In the genomic region with DNA sequence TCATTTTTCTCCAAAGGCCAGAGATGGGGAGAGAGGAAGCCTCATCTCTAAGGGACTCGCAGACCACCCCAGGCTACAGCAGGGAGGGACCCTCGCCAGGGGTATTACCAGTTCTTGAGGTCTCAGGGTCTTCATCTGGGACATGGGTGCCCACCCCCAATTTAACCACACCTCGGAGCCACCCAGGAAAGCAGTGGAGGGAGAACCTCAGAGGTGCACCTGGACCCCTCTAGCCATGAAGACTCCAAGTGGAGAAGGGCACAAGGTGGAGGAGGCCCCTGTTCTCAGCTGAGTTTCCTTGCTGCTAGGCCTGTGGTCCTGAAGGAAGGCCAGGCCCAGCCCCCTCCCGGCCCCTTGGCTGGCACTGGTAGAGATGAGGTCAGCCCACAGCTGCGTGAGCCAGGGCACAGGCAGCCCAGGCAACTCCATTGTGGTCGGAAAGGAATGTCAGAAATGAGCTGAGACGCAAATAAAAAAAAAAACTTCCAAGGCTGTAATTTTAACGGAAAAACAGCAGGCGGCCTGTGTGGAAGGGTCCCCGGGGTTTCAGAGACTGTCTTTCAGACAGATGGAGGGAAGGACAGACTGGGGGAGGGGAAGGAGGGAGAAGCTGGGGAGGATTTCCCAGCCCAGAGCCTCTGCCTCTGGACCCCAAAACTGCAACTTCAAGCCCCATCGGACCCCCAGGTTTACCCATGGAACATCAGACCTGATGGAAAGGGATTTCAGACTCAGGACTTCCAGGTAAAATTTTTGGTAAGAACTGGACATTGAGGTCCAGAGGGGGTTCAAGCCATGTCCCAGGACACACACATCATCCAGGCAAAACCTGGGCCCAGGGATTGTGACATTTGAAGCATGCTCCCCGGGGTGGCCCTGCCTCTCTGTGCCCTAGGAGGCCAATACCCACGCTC, we compare ENCODE assay signal across 1 cellular context.
TF ChIP-seq lines count a peak whose summit lies in the region.

No MANE protein-coding gene starts in this region.

TF ChIP-seq in H1, 55 proteins besides CTCF, POLR2A, EP300 and RAD21:
- TF ChIP-seq SP4 (IDR thresholded peaks at IDR 0.05; ENCODE audit: low read length) = no peak
- TF ChIP-seq KDM4A (IDR thresholded peaks at IDR 0.05; ENCODE audit: low read depth, low read length, severe bottlenecking) = peak; percentile 2
- no peak for TF ChIP-seq HDAC2 (IDR thresholded peaks at IDR 0.05; ENCODE audit: borderline replicate concordance in 1 of 2, low read depth in 2 of 2, low read length in 2 of 2)
- TF ChIP-seq CHD1 (IDR thresholded peaks at IDR 0.05; ENCODE audit: low read depth, low read length) = no peak
- TF ChIP-seq, protein P1, sequence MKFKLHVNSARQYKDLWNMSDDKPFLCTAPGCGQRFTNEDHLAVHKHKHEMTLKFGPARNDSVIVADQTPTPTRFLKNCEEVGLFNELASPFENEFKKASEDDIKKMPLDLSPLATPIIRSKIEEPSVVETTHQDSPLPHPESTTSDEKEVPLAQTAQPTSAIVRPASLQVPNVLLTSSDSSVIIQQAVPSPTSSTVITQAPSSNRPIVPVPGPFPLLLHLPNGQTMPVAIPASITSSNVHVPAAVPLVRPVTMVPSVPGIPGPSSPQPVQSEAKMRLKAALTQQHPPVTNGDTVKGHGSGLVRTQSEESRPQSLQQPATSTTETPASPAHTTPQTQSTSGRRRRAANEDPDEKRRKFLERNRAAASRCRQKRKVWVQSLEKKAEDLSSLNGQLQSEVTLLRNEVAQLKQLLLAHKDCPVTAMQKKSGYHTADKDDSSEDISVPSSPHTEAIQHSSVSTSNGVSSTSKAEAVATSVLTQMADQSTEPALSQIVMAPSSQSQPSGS (IDR thresholded peaks at IDR 0.05; ENCODE audit: low read length) = no peak
- TF ChIP-seq BACH1 (IDR thresholded peaks at IDR 0.05; ENCODE audit: low read length) = no peak
- TF ChIP-seq HDAC6 (IDR thresholded peaks at IDR 0.05; ENCODE audit: low read depth, low read length) = no peak
- no peak for TF ChIP-seq RBBP5 (IDR thresholded peaks at IDR 0.05; ENCODE audit: borderline replicate concordance, low read depth, low read length)
- TF ChIP-seq, protein P2, sequence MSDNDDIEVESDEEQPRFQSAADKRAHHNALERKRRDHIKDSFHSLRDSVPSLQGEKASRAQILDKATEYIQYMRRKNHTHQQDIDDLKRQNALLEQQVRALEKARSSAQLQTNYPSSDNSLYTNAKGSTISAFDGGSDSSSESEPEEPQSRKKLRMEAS (IDR thresholded peaks at IDR 0.05) = no peak
- TF ChIP-seq, protein P3, sequence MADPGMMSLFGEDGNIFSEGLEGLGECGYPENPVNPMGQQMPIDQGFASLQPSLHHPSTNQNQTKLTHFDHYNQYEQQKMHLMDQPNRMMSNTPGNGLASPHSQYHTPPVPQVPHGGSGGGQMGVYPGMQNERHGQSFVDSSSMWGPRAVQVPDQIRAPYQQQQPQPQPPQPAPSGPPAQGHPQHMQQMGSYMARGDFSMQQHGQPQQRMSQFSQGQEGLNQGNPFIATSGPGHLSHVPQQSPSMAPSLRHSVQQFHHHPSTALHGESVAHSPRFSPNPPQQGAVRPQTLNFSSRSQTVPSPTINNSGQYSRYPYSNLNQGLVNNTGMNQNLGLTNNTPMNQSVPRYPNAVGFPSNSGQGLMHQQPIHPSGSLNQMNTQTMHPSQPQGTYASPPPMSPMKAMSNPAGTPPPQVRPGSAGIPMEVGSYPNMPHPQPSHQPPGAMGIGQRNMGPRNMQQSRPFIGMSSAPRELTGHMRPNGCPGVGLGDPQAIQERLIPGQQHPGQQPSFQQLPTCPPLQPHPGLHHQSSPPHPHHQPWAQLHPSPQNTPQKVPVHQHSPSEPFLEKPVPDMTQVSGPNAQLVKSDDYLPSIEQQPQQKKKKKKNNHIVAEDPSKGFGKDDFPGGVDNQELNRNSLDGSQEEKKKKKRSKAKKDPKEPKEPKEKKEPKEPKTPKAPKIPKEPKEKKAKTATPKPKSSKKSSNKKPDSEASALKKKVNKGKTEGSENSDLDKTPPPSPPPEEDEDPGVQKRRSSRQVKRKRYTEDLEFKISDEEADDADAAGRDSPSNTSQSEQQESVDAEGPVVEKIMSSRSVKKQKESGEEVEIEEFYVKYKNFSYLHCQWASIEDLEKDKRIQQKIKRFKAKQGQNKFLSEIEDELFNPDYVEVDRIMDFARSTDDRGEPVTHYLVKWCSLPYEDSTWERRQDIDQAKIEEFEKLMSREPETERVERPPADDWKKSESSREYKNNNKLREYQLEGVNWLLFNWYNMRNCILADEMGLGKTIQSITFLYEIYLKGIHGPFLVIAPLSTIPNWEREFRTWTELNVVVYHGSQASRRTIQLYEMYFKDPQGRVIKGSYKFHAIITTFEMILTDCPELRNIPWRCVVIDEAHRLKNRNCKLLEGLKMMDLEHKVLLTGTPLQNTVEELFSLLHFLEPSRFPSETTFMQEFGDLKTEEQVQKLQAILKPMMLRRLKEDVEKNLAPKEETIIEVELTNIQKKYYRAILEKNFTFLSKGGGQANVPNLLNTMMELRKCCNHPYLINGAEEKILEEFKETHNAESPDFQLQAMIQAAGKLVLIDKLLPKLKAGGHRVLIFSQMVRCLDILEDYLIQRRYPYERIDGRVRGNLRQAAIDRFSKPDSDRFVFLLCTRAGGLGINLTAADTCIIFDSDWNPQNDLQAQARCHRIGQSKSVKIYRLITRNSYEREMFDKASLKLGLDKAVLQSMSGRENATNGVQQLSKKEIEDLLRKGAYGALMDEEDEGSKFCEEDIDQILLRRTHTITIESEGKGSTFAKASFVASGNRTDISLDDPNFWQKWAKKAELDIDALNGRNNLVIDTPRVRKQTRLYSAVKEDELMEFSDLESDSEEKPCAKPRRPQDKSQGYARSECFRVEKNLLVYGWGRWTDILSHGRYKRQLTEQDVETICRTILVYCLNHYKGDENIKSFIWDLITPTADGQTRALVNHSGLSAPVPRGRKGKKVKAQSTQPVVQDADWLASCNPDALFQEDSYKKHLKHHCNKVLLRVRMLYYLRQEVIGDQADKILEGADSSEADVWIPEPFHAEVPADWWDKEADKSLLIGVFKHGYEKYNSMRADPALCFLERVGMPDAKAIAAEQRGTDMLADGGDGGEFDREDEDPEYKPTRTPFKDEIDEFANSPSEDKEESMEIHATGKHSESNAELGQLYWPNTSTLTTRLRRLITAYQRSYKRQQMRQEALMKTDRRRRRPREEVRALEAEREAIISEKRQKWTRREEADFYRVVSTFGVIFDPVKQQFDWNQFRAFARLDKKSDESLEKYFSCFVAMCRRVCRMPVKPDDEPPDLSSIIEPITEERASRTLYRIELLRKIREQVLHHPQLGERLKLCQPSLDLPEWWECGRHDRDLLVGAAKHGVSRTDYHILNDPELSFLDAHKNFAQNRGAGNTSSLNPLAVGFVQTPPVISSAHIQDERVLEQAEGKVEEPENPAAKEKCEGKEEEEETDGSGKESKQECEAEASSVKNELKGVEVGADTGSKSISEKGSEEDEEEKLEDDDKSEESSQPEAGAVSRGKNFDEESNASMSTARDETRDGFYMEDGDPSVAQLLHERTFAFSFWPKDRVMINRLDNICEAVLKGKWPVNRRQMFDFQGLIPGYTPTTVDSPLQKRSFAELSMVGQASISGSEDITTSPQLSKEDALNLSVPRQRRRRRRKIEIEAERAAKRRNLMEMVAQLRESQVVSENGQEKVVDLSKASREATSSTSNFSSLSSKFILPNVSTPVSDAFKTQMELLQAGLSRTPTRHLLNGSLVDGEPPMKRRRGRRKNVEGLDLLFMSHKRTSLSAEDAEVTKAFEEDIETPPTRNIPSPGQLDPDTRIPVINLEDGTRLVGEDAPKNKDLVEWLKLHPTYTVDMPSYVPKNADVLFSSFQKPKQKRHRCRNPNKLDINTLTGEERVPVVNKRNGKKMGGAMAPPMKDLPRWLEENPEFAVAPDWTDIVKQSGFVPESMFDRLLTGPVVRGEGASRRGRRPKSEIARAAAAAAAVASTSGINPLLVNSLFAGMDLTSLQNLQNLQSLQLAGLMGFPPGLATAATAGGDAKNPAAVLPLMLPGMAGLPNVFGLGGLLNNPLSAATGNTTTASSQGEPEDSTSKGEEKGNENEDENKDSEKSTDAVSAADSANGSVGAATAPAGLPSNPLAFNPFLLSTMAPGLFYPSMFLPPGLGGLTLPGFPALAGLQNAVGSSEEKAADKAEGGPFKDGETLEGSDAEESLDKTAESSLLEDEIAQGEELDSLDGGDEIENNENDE (IDR thresholded peaks at IDR 0.05; ENCODE audit: insufficient replicate concordance, low read length) = no peak
- TF ChIP-seq FOSL1 (IDR thresholded peaks at IDR 0.05; ENCODE audit: insufficient read depth, low read depth, low read length) = no peak
- TF ChIP-seq CHD2 (IDR thresholded peaks at IDR 0.05; ENCODE audit: low read length) = no peak
- no peak for TF ChIP-seq MAFK (IDR thresholded peaks at IDR 0.05; ENCODE audit: low read depth, low read length)
- TF ChIP-seq BRCA1 (IDR thresholded peaks at IDR 0.05; ENCODE audit: low read depth, low read length) = no peak
- TF ChIP-seq EGR1 (IDR thresholded peaks at IDR 0.05; ENCODE audit: borderline replicate concordance, low read depth, low read length) = no peak
- TF ChIP-seq, protein P4, sequence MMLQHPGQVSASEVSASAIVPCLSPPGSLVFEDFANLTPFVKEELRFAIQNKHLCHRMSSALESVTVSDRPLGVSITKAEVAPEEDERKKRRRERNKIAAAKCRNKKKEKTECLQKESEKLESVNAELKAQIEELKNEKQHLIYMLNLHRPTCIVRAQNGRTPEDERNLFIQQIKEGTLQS (IDR thresholded peaks at IDR 0.05; ENCODE audit: insufficient read depth, low read depth, low read length) = no peak
- TF ChIP-seq CBX8 (IDR thresholded peaks at IDR 0.05; ENCODE audit: borderline replicate concordance, low read depth, low read length) = no peak
- peak; percentile 22 for TF ChIP-seq EZH2 (IDR thresholded peaks at IDR 0.05; ENCODE audit: low read depth, low read length, severe bottlenecking)
- TF ChIP-seq PHF8 (conservative IDR thresholded peaks at IDR 0.05; ENCODE audit: low read depth, low read length) = no peak
- TF ChIP-seq TBP (IDR thresholded peaks at IDR 0.05; ENCODE audit: low read depth, low read length) = no peak
- no peak for TF ChIP-seq CTBP2 (IDR thresholded peaks at IDR 0.05; ENCODE audit: borderline replicate concordance, insufficient read depth, insufficient read length, low read length)
- TF ChIP-seq SIN3A (conservative IDR thresholded peaks at IDR 0.05 in 1 of 2, IDR thresholded peaks at IDR 0.05 in 1 of 2; ENCODE audit: low read depth in 1 of 2, low read length in 2 of 2) = no peak
- TF ChIP-seq JUN (IDR thresholded peaks at IDR 0.05; ENCODE audit: low read depth, low read length) = peak; percentile 52; the same call in 1 of the 2 replicates
- TF ChIP-seq SRF (IDR thresholded peaks at IDR 0.05; ENCODE audit: low read depth, low read length) = no peak
- TF ChIP-seq ZNF274 (IDR thresholded peaks at IDR 0.05; ENCODE audit: borderline replicate concordance, extremely low read depth, low read length) = no peak
- peak; percentile 30; the same call in 1 of the 2 replicates for TF ChIP-seq TAF1 (IDR thresholded peaks at IDR 0.05; ENCODE audit: low read depth, low read length)
- TF ChIP-seq ASH2L (IDR thresholded peaks at IDR 0.05; ENCODE audit: low read length) = peak; percentile 37
- peak; percentile 43; the same call in 1 of the 2 replicates for TF ChIP-seq JUND (IDR thresholded peaks at IDR 0.05; ENCODE audit: low read length)
- no peak for TF ChIP-seq SAP30 (IDR thresholded peaks at IDR 0.05; ENCODE audit: insufficient read depth, insufficient replicate concordance, low read length)
- no peak for TF ChIP-seq TAF7 (optimal IDR thresholded peaks at IDR 0.05; ENCODE audit: borderline replicate concordance, low read depth, low read length)
- TF ChIP-seq SUZ12 (IDR thresholded peaks at IDR 0.05; ENCODE audit: low read length) = no peak
- TF ChIP-seq CEBPB (IDR thresholded peaks at IDR 0.05; ENCODE audit: low read depth, low read length) = no peak
- TF ChIP-seq GABPA (IDR thresholded peaks at IDR 0.05; ENCODE audit: borderline replicate concordance, insufficient read depth, low read length) = no peak
- no peak for TF ChIP-seq GTF2F1 (IDR thresholded peaks at IDR 0.05; ENCODE audit: borderline replicate concordance, low read depth, low read length)
- TF ChIP-seq, protein P5, sequence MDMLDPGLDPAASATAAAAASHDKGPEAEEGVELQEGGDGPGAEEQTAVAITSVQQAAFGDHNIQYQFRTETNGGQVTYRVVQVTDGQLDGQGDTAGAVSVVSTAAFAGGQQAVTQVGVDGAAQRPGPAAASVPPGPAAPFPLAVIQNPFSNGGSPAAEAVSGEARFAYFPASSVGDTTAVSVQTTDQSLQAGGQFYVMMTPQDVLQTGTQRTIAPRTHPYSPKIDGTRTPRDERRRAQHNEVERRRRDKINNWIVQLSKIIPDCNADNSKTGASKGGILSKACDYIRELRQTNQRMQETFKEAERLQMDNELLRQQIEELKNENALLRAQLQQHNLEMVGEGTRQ (IDR thresholded peaks at IDR 0.05; ENCODE audit: low read length) = no peak
- no peak for TF ChIP-seq NRF1 (IDR thresholded peaks at IDR 0.05; ENCODE audit: low read depth, low read length)
- TF ChIP-seq SP2 (IDR thresholded peaks at IDR 0.05; ENCODE audit: low read length) = no peak
- TF ChIP-seq SIRT6 (IDR thresholded peaks at IDR 0.05; ENCODE audit: low read length) = no peak
- no peak for TF ChIP-seq BCL11A (IDR thresholded peaks at IDR 0.05; ENCODE audit: low read depth in 2 of 2, low read length in 2 of 2)
- no peak for TF ChIP-seq POLR2AphosphoS5 (IDR thresholded peaks at IDR 0.05; ENCODE audit: low read depth, low read length)
- 0 out of 2 replicates have a peak, but pooled peaks have one; percentile 7 for TF ChIP-seq SP1 (IDR thresholded peaks at IDR 0.05; ENCODE audit: low read depth, low read length)
- no peak for TF ChIP-seq POU5F1 (IDR thresholded peaks at IDR 0.05; ENCODE audit: low read depth, low read length)
- TF ChIP-seq RFX5 (IDR thresholded peaks at IDR 0.05; ENCODE audit: borderline replicate concordance, low read depth, low read length) = no peak
- no peak for TF ChIP-seq KDM1A (IDR thresholded peaks at IDR 0.05; ENCODE audit: borderline replicate concordance, low read length)
- TF ChIP-seq YY1 (IDR thresholded peaks at IDR 0.05; ENCODE audit: low read depth, low read length) = peak; percentile 42; the same call in 1 of the 2 replicates
- TF ChIP-seq, protein P6, sequence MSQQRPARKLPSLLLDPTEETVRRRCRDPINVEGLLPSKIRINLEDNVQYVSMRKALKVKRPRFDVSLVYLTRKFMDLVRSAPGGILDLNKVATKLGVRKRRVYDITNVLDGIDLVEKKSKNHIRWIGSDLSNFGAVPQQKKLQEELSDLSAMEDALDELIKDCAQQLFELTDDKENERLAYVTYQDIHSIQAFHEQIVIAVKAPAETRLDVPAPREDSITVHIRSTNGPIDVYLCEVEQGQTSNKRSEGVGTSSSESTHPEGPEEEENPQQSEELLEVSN (IDR thresholded peaks at IDR 0.05) = no peak
- TF ChIP-seq NANOG (IDR thresholded peaks at IDR 0.05; ENCODE audit: insufficient read depth, low read depth, low read length, poor library complexity, severe bottlenecking) = no peak
- peak; percentile 33; the same call in 1 of the 2 replicates for TF ChIP-seq TEAD4 (IDR thresholded peaks at IDR 0.05; ENCODE audit: low read depth, low read length)
- TF ChIP-seq TCF12 (IDR thresholded peaks at IDR 0.05; ENCODE audit: low read depth, low read length) = no peak
- no peak for TF ChIP-seq CBX5 (IDR thresholded peaks at IDR 0.05; ENCODE audit: low read depth, low read length)
- no peak for TF ChIP-seq CREB1 (IDR thresholded peaks at IDR 0.05)
- no peak for TF ChIP-seq RNF2 (IDR thresholded peaks at IDR 0.05; ENCODE audit: borderline replicate concordance, low read depth, low read length, missing control alignments, poor library complexity, severe bottlenecking)
- TF ChIP-seq RXRA (IDR thresholded peaks at IDR 0.05; ENCODE audit: insufficient read depth, low read depth, low read length) = no peak
- TF ChIP-seq KDM5A (IDR thresholded peaks at IDR 0.05; ENCODE audit: low read length) = no peak
- no peak for TF ChIP-seq SIX5 (IDR thresholded peaks at IDR 0.05; ENCODE audit: low read depth, low read length)
